13 cellular contexts compared by ENCODE assay signal in genomic region chr9:6893350-6894131, GRCh38.
DNase-seq lines count a peak whose midpoint lies in the region; ATAC-seq lines count a peak whose summit lies in the region.
"Had no signal": no experiment of that assay in that cellular context is flagged by ENCODE, and none has a peak within 500 bp of the region (broad histone marks: within the 10 kb centered on the region; RNA-seq: fewer than 3 reads in every experiment).

No MANE protein-coding gene starts in this region.

- H3K4me2 ChIP-seq in trophoblast cell (ENCODE audit: low read length): no peak overlapping the region

- no peaks in the 10 kb centered on the region for H3K27me3 Mint-ChIP-seq in activated T-cell treated with anti-CD3 and anti-CD28 coated beads, Interleukin-2, amount 50 U/mL, for 72 hours (ENCODE audit: low read depth)
- H3K27me3 Mint-ChIP-seq: central memory CD8-positive, alpha-beta T cell had no signal

- H3K18ac ChIP-seq in trophoblast cell (ENCODE audit: low read length): no peak overlapping the region

- H3K36me3 Mint-ChIP-seq in activated T-cell treated with anti-CD3 and anti-CD28 coated beads, Interleukin-2, amount 50 U/mL, for 72 hours (ENCODE audit: insufficient read depth in 2 of 2): peaks cover 0 to 13% of the 10 kb centered on the region in 2 donors

- H3K4me3 ChIP-seq in trophoblast cell (ENCODE audit: low read depth, low read length): no peak overlapping the region
- H3K4me3 ChIP-seq: thoracic aorta had no signal

- no peaks in the 10 kb centered on the region for H3K36me3 ChIP-seq in trophoblast cell (ENCODE audit: control insufficient read depth in 1 of 2, insufficient read depth in 2 of 2, low read length in 2 of 2)
- H3K36me3 ChIP-seq: thoracic aorta had no signal

- no peak overlapping the region for H2AK5ac ChIP-seq in trophoblast cell (ENCODE audit: low read length)

- ATAC-seq in activated T-cell treated with anti-CD3 and anti-CD28 coated beads, Interleukin-2, amount 50 U/mL, for 72 hours (replicated peaks in 1 of 2): no peak
- ATAC-seq in HG02798 (IDR thresholded peaks at IDR 0.05; ENCODE audit: poor library complexity, unreplicated experiment) (peak; percentile 23), HG03521 (IDR thresholded peaks at IDR 0.05; ENCODE audit: unreplicated experiment) (peak; percentile 17)
- ATAC-seq: HCT116 had no signal

- H3K27ac ChIP-seq in trophoblast cell (ENCODE audit: low read depth, low read length): no peak overlapping the region
- H3K27ac ChIP-seq: neutrophil, thoracic aorta had no signal

- H3K4me3 Mint-ChIP-seq in activated T-cell treated with anti-CD3 and anti-CD28 coated beads, Interleukin-2, amount 50 U/mL, for 72 hours: peak overlapping the region in 1 of 2 donors; percentile 63
- H3K4me3 Mint-ChIP-seq: central memory CD8-positive, alpha-beta T cell had no signal

- no peak overlapping the region for H2BK5ac ChIP-seq in trophoblast cell (ENCODE audit: low read depth, low read length, poor library complexity)

- H3K27me3 ChIP-seq in trophoblast cell (ENCODE audit: insufficient read depth, low read length): no peaks in the 10 kb centered on the region
- H3K27me3 ChIP-seq: neutrophil had no signal

- no peak overlapping the region for H3K14ac ChIP-seq in trophoblast cell (ENCODE audit: low read length)

- H4K8ac ChIP-seq in trophoblast cell (ENCODE audit: low read depth, low read length): no peak overlapping the region

- DNase-seq in activated T-cell treated with anti-CD3 and anti-CD28 coated beads, Interleukin-2, amount 50 U/mL, for 72 hours: no peak
- no peak for DNase-seq in activated T-cell treated with anti-CD3 and anti-CD28 coated beads, Interleukin-2, amount 50 U/mL, for 48 hours
- DNase-seq in stimulated activated CD4-positive, alpha-beta T cell treated with anti-CD3 and anti-CD28 coated beads, Interleukin-15, amount 100 ng/mL, for 24 hours: no peak
- DNase-seq in trophoblast cell (no peak), NCI-H345 (lab: John Stamatoyannopoulos, UW) (no peak), DMS 273 treated with DMSO at 0.1 percent for 48 hours (lab: John Stamatoyannopoulos, UW) (no peak)
- DNase-seq: activated T-cell treated with anti-CD3 and anti-CD28 coated beads for 4 hours had no signal

- no peak overlapping the region for H2BK12ac ChIP-seq in trophoblast cell (ENCODE audit: low read length)

- no peaks in the 10 kb centered on the region for H3K79me2 ChIP-seq in trophoblast cell (ENCODE audit: control insufficient read depth, insufficient read depth, low read length, poor library complexity)

- peak overlapping the region; percentile 40 for H3K27ac Mint-ChIP-seq in activated T-cell treated with anti-CD3 and anti-CD28 coated beads, Interleukin-2, amount 50 U/mL, for 72 hours

- no peak overlapping the region for H4K91ac ChIP-seq in trophoblast cell (ENCODE audit: low read depth, low read length)

- no peaks in the 10 kb centered on the region for H3K4me1 ChIP-seq in trophoblast cell (ENCODE audit: control insufficient read depth in 1 of 2, insufficient read depth in 2 of 2, low read length in 2 of 2)

- no peak overlapping the region for H4K12ac ChIP-seq in trophoblast cell (ENCODE audit: low read depth, low read length)

- no peak overlapping the region for H3K9ac ChIP-seq in trophoblast cell (ENCODE audit: low read length)

- no peak overlapping the region for H2BK120ac ChIP-seq in trophoblast cell (ENCODE audit: insufficient read depth, low read length, poor library complexity)

- no peaks in the 10 kb centered on the region for H3K79me1 ChIP-seq in trophoblast cell (ENCODE audit: low read length)

- no peaks in the 10 kb centered on the region for H3K9me3 Mint-ChIP-seq in activated T-cell treated with anti-CD3 and anti-CD28 coated beads, Interleukin-2, amount 50 U/mL, for 72 hours
- H3K9me3 Mint-ChIP-seq: central memory CD8-positive, alpha-beta T cell had no signal

- H3K9me3 ChIP-seq in trophoblast cell (ENCODE audit: insufficient read depth, low read depth, low read length): peaks cover 2% of the 10 kb centered on the region
- H3K9me3 ChIP-seq: neutrophil, thoracic aorta had no signal

- no peak overlapping the region for H2AFZ ChIP-seq in trophoblast cell (ENCODE audit: insufficient read depth, low read length, poor library complexity)

- peaks cover 35% of the 10 kb centered on the region for H3K4me1 Mint-ChIP-seq in activated T-cell treated with anti-CD3 and anti-CD28 coated beads, Interleukin-2, amount 50 U/mL, for 72 hours (ENCODE audit: low read depth)

- no peak overlapping the region for H3K23ac ChIP-seq in trophoblast cell (ENCODE audit: low read length)

- WGBS in trophoblast cell (ENCODE audit: extremely low coverage, insufficient coverage, insufficient read length): no CpG with 5 or more reads among the region's 6 CpGs

- H3K4ac ChIP-seq in trophoblast cell (ENCODE audit: low read depth, low read length): no peak overlapping the region

Comparison
In these comparisons a context has a peak if more than half of its experiments do, and no peak if none do; other contexts are left out.
1. ATAC-seq: peak in HG02798 (single experiment) and HG03521 (single experiment); none in activated T-cell treated with anti-CD3 and anti-CD28 coated beads, Interleukin-2, amount 50 U/mL, for 72 hours (0 of 2).